Comparison of ENCODE assay signal across 10 cellular contexts in genomic region chr17:75326587-75326955, GRCh38. TPM values are rescaled to one million over a fixed set of nuclear protein-coding genes. Genes with fewer than 3 reads are reported as not detected.
DNase-seq lines count a peak whose midpoint lies in the region; ATAC-seq lines count a peak whose summit lies in the region.
"Had no signal": no experiment of that assay in that cellular context is flagged by ENCODE, and none has a peak within 500 bp of the region (broad histone marks: within the 10 kb centered on the region; RNA-seq: fewer than 3 reads in every experiment).

No MANE protein-coding gene starts in this region.

- H3K4me3 Mint-ChIP-seq in CD8-positive, alpha-beta memory T cell = no peak overlapping the region
- no peak overlapping the region for H3K4me3 Mint-ChIP-seq in activated T-helper 2 cell treated with anti-CD3 and anti-CD28 coated beads, Interferon-gamma antibody, Interleukin-2, Interleukin-4, amounts not matched to agents 10 μg/mL and 5 μg/mL and 100 μg/mL, durations not matched to agents 14 hours and 24 hours and 36 hours (ENCODE audit: low read depth)
- no peak overlapping the region for H3K4me3 Mint-ChIP-seq in naive thymus-derived CD4-positive, alpha-beta T cell

- H3K4me3 ChIP-seq in CD8-positive, alpha-beta memory T cell (ENCODE audit: low read length) = no peak overlapping the region
- no peak overlapping the region for H3K4me3 ChIP-seq in naive thymus-derived CD4-positive, alpha-beta T cell (ENCODE audit: low read length)

- H3K27ac Mint-ChIP-seq in CD8-positive, alpha-beta memory T cell = peak overlapping the region in 3 of 8 donors; percentile 32 to 66 (median 55)
- H3K27ac Mint-ChIP-seq in activated T-helper 2 cell treated with anti-CD3 and anti-CD28 coated beads, Interferon-gamma antibody, Interleukin-2, Interleukin-4, amounts not matched to agents 10 μg/mL and 5 μg/mL and 100 μg/mL, durations not matched to agents 14 hours and 24 hours and 36 hours = peak overlapping the region; percentile 74
- peak overlapping the region in 8 of 9 donors; percentile 42 to 81 (median 76) for H3K27ac Mint-ChIP-seq in naive thymus-derived CD4-positive, alpha-beta T cell

- no peak for DNase-seq in CD8-positive, alpha-beta memory T cell
- no peak for DNase-seq in activated T-helper 2 cell treated with anti-CD3 and anti-CD28 coated beads, Interferon-gamma antibody, Interleukin-2, Interleukin-4, amounts not matched to agents 10 μg/mL and 5 μg/mL and 100 μg/mL, durations not matched to agents 14 hours and 24 hours and 36 hours (ENCODE audit: low spot score)
- DNase-seq in naive thymus-derived CD4-positive, alpha-beta T cell = no peak
- DNase-seq in AG08395 (ENCODE audit: low spot score) = no peak
- no peak for DNase-seq in ureter (ENCODE audit: low spot score)
- DNase-seq: central memory CD4-positive, alpha-beta T cell; NCI-H1930; stimulated activated CD8-positive, alpha-beta memory T cell treated with anti-CD3 and anti-CD28 coated beads, Interleukin-4, amount 100 ng/mL, for 48 hours had no signal

- H3K36me3 Mint-ChIP-seq in CD8-positive, alpha-beta memory T cell = peaks cover 0 to 58% (median 7%) of the 10 kb centered on the region in 3 donors
- peaks cover 62% of the 10 kb centered on the region for H3K36me3 Mint-ChIP-seq in activated T-helper 2 cell treated with anti-CD3 and anti-CD28 coated beads, Interferon-gamma antibody, Interleukin-2, Interleukin-4, amounts not matched to agents 10 μg/mL and 5 μg/mL and 100 μg/mL, durations not matched to agents 14 hours and 24 hours and 36 hours (ENCODE audit: low read depth)
- peaks cover 0 to 13% (median 5%) of the 10 kb centered on the region in 5 donors for H3K36me3 Mint-ChIP-seq in naive thymus-derived CD4-positive, alpha-beta T cell

- no peaks in the 10 kb centered on the region for H3K9me3 Mint-ChIP-seq in CD8-positive, alpha-beta memory T cell
- no peaks in the 10 kb centered on the region for H3K9me3 Mint-ChIP-seq in activated T-helper 2 cell treated with anti-CD3 and anti-CD28 coated beads, Interferon-gamma antibody, Interleukin-2, Interleukin-4, amounts not matched to agents 10 μg/mL and 5 μg/mL and 100 μg/mL, durations not matched to agents 14 hours and 24 hours and 36 hours
- no peaks in the 10 kb centered on the region for H3K9me3 Mint-ChIP-seq in naive thymus-derived CD4-positive, alpha-beta T cell

- peaks cover 21% of the 10 kb centered on the region for H3K4me1 ChIP-seq in CD8-positive, alpha-beta memory T cell (ENCODE audit: insufficient read depth, low read length)
- peaks cover 4 to 18% of the 10 kb centered on the region in 2 donors for H3K4me1 ChIP-seq in naive thymus-derived CD4-positive, alpha-beta T cell (ENCODE audit: control insufficient read depth in 2 of 2, insufficient read depth in 2 of 2, low read length in 2 of 2)

- peaks cover 15% of the 10 kb centered on the region for H3K36me3 ChIP-seq in CD8-positive, alpha-beta memory T cell (ENCODE audit: insufficient read depth, low read length)
- H3K36me3 ChIP-seq in KOPT-K1 (ENCODE audit: insufficient read depth, low read length) = peaks cover 73% of the 10 kb centered on the region
- peaks cover 0 to 36% (median 3%) of the 10 kb centered on the region in 3 experiments for H3K36me3 ChIP-seq in naive thymus-derived CD4-positive, alpha-beta T cell (ENCODE audit: control insufficient read depth in 2 of 3, insufficient read depth in 3 of 3, low read length in 3 of 3)

- intact Hi-C loops in activated T-helper 2 cell treated with anti-CD3 and anti-CD28 coated beads, Interferon-gamma antibody, Interleukin-2, Interleukin-4, amounts not matched to agents 10 μg/mL and 5 μg/mL and 100 μg/mL, durations not matched to agents 14 hours and 24 hours and 36 hours (cut with micrococcal nuclease) = no loop called here
- intact Hi-C loops in naive thymus-derived CD4-positive, alpha-beta T cell (cut with micrococcal nuclease) = no loop called here

- POLR2A ChIA-PET in CD8-positive, alpha-beta memory T cell (lab: Charles Lee) = interaction anchor here (1.2 kb wide), 1 partner anchor 79 kb away, joined by 4 read pairs; the partner anchor contains the start of gene GRB2
- POLR2A ChIA-PET in naive thymus-derived CD4-positive, alpha-beta T cell (lab: Charles Lee) = interaction anchor here (1.0 to 1.8 kb wide), 4 partner anchors 8 to 70 kb away, joined by 4 to 6 read pairs (median 4); no protein-coding TSS in a partner anchor

- CTCF ChIA-PET in CD8-positive, alpha-beta memory T cell (lab: Charles Lee) = interaction anchor here (1.3 to 1.8 kb wide), 3 partner anchors 11 to 86 kb away, joined by 3 to 5 read pairs (median 3); no protein-coding TSS in a partner anchor
- CTCF ChIA-PET in naive thymus-derived CD4-positive, alpha-beta T cell (lab: Charles Lee) = interaction anchor here (0.6 to 1.5 kb wide), 4 partner anchors 10 to 166 kb away, joined by 3 to 7 read pairs (median 6); no protein-coding TSS in a partner anchor

- peak overlapping the region; percentile 11 for H3K27ac ChIP-seq in CD8-positive, alpha-beta memory T cell (ENCODE audit: low read depth, low read length)
- H3K27ac ChIP-seq in KOPT-K1 (ENCODE audit: low read depth, low read length, poor library complexity, severe bottlenecking) = peak overlapping the region; percentile 58
- peak overlapping the region; percentile 19 for H3K27ac ChIP-seq in naive thymus-derived CD4-positive, alpha-beta T cell (ENCODE audit: low read depth, low read length)

- H3K9me3 ChIP-seq in CD8-positive, alpha-beta memory T cell (ENCODE audit: low read length) = no peaks in the 10 kb centered on the region
- no peaks in the 10 kb centered on the region for H3K9me3 ChIP-seq in KOPT-K1 (ENCODE audit: insufficient read depth, low read length, poor library complexity, severe bottlenecking)
- H3K9me3 ChIP-seq in naive thymus-derived CD4-positive, alpha-beta T cell (ENCODE audit: control insufficient read depth in 2 of 3, low read length in 3 of 3) = no peaks in the 10 kb centered on the region

- H3K27me3 Mint-ChIP-seq in CD8-positive, alpha-beta memory T cell = peaks cover 0 to 2% of the 10 kb centered on the region in 2 donors
- H3K27me3 Mint-ChIP-seq in activated T-helper 2 cell treated with anti-CD3 and anti-CD28 coated beads, Interferon-gamma antibody, Interleukin-2, Interleukin-4, amounts not matched to agents 10 μg/mL and 5 μg/mL and 100 μg/mL, durations not matched to agents 14 hours and 24 hours and 36 hours (ENCODE audit: low read depth) = no peaks in the 10 kb centered on the region
- H3K27me3 Mint-ChIP-seq in naive thymus-derived CD4-positive, alpha-beta T cell = no peaks in the 10 kb centered on the region

- ATAC-seq in naive thymus-derived CD4-positive, alpha-beta T cell = no peak
- no peak for ATAC-seq in GM18519 (IDR thresholded peaks at IDR 0.05; ENCODE audit: low FRiP score, unreplicated experiment)

- no peaks in the 10 kb centered on the region for H3K27me3 ChIP-seq in CD8-positive, alpha-beta memory T cell (ENCODE audit: insufficient read depth, low read length, poor library complexity, severe bottlenecking)
- H3K27me3 ChIP-seq in naive thymus-derived CD4-positive, alpha-beta T cell (ENCODE audit: control insufficient read depth in 2 of 2, insufficient read depth in 2 of 2, low read length in 2 of 2) = no peaks in the 10 kb centered on the region

- H3K4me1 Mint-ChIP-seq in CD8-positive, alpha-beta memory T cell = peaks cover 16 to 53% (median 41%) of the 10 kb centered on the region in 3 donors
- H3K4me1 Mint-ChIP-seq in activated T-helper 2 cell treated with anti-CD3 and anti-CD28 coated beads, Interferon-gamma antibody, Interleukin-2, Interleukin-4, amounts not matched to agents 10 μg/mL and 5 μg/mL and 100 μg/mL, durations not matched to agents 14 hours and 24 hours and 36 hours (ENCODE audit: low read depth) = peaks cover 45% of the 10 kb centered on the region
- peaks cover 5 to 58% (median 55%) of the 10 kb centered on the region in 7 donors for H3K4me1 Mint-ChIP-seq in naive thymus-derived CD4-positive, alpha-beta T cell

RNA-seq across cellular contexts. Expression of gene SLC25A19, which starts 37.3 kb away (rescaled TPM):
- 100 to 1,000 TPM; 119 to 126 TPM for total RNA-seq in CD8-positive, alpha-beta memory T cell
- 15.5 TPM for polyA plus RNA-seq in CD8-positive, alpha-beta memory T cell
- total RNA-seq in activated T-helper 2 cell treated with anti-CD3 and anti-CD28 coated beads, Interferon-gamma antibody, Interleukin-2, Interleukin-4, amounts not matched to agents 10 μg/mL and 5 μg/mL and 100 μg/mL, durations not matched to agents 14 hours and 24 hours and 36 hours = 97.4 and 101 TPM in 2 replicates
- 10 to 100 TPM; 15.6 to 42.5 (median 21.1) TPM for total RNA-seq in naive thymus-derived CD4-positive, alpha-beta T cell
- polyA plus RNA-seq in naive thymus-derived CD4-positive, alpha-beta T cell = 10 to 100 TPM; 13.0 to 15.5 TPM
- 8.8 TPM for total RNA-seq in ureter

RNA-seq across cellular contexts. Expression of gene MIF4GD, which starts 55.5 kb away (rescaled TPM):
- 10 to 100 TPM; 38.5 to 40.4 TPM for total RNA-seq in CD8-positive, alpha-beta memory T cell
- polyA plus RNA-seq in CD8-positive, alpha-beta memory T cell = 108 TPM
- total RNA-seq in activated T-helper 2 cell treated with anti-CD3 and anti-CD28 coated beads, Interferon-gamma antibody, Interleukin-2, Interleukin-4, amounts not matched to agents 10 μg/mL and 5 μg/mL and 100 μg/mL, durations not matched to agents 14 hours and 24 hours and 36 hours = 50.5 and 51.5 TPM in 2 replicates
- 10 to 100 TPM; 26.9 to 39.4 (median 36.0) TPM for total RNA-seq in naive thymus-derived CD4-positive, alpha-beta T cell
- polyA plus RNA-seq in naive thymus-derived CD4-positive, alpha-beta T cell = 10 to 100 TPM; 84.3 to 90.0 TPM
- 19.9 TPM for total RNA-seq in ureter
